Comparison of ENCODE assay signal across 24 cellular contexts in genomic region chr1:198184516-198184915, GRCh38. TPM values are rescaled to one million over a fixed set of nuclear protein-coding genes. Genes with fewer than 3 reads are reported as not detected.
A peak's percentile ranks its signal among the peaks of the same experiment; 100 is the strongest.
DNase-seq lines count a peak whose midpoint lies in the region; ATAC-seq, FAIRE-seq and TF ChIP-seq lines count a peak whose summit lies in the region.
"Had no signal": no experiment of that assay in that cellular context is flagged by ENCODE, and none has a peak within 500 bp of the region (broad histone marks: within the 10 kb centered on the region; RNA-seq: fewer than 3 reads in every experiment).

No MANE protein-coding gene starts in this region.

- H3F3A ChIP-seq in GM23338 (replicated peaks; ENCODE audit: low read depth): no peaks in the 10 kb centered on the region

- BruUV-seq in HepG2 (replicated peaks; lab: Mats Ljungman, UMichigan) (no TSS peak), K562 (replicated peaks; lab: Mats Ljungman, UMichigan) (no TSS peak)

- no peaks in the 10 kb centered on the region for H3K9me2 ChIP-seq in GM23338 (ENCODE audit: insufficient read depth)

- no peak for ATAC-seq in HepG2
- no peak for ATAC-seq in right lobe of liver
- no peak for ATAC-seq in T-helper 17 cell
- ATAC-seq in K562: no peak
- ATAC-seq in GM23338: no peak
- no peak for ATAC-seq in GM19035 (IDR thresholded peaks at IDR 0.05; ENCODE audit: unreplicated experiment)
- ATAC-seq: A549, GM12878 had no signal

- no peak overlapping the region for H2AFZ ChIP-seq in HepG2 (ENCODE audit: low read length)
- H2AFZ ChIP-seq in K562 (ENCODE audit: low read depth, low read length): no peak overlapping the region
- H2AFZ ChIP-seq in GM23338: no peak overlapping the region

- H3K4me1 Mint-ChIP-seq in T-helper 17 cell (peaks cover 40% of the 10 kb centered on the region), GM23338 (peaks cover 11% of the 10 kb centered on the region; the same call in 2 of the 3 replicates)

- H3K9ac ChIP-seq in HepG2 (ENCODE audit: insufficient read depth, low read depth, low read length) (no peak overlapping the region), K562 (ENCODE audit: insufficient read depth in 1 of 2, low read depth in 2 of 2, low read length in 2 of 2) (no peak overlapping the region)
- H3K9ac ChIP-seq: BLaER1 treated with 17β-estradiol and CSF1 and Interleukin-3, amounts not matched to agents 10 nM and 100 nM had no signal

- no peak for DNase-seq in HepG2 (ENCODE audit: low spot score)
- DNase-seq in right lobe of liver: no peak
- DNase-seq in T-helper 17 cell: no peak
- no peak for DNase-seq in K562 (ENCODE audit: extremely low read depth in 1 of 4, low spot score in 3 of 4)
- DNase-seq in GM23338 (ENCODE audit: low spot score): no peak
- no peak for DNase-seq in ecto neural progenitor cell (ENCODE audit: low spot score)
- DNase-seq: 8988T; ACHN; AML-193; BE2C; Caco-2; CD4-positive, alpha-beta memory T cell; DMS153; DMS79; EL; GDM1; GOT3 had no signal

- TF ChIP-seq POLR2A in HepG2 (IDR thresholded peaks at IDR 0.05; ENCODE audit: insufficient read depth in 1 of 2, low read depth in 2 of 2, low read length in 2 of 2): no peak
- no peak for TF ChIP-seq POLR2A in right lobe of liver (IDR thresholded peaks at IDR 0.05)
- TF ChIP-seq POLR2A in K562 (conservative IDR thresholded peaks at IDR 0.05): no peak

- H3K27ac Mint-ChIP-seq in T-helper 17 cell (peak overlapping the region; percentile 86), GM23338 (no peak overlapping the region)
- H3K27ac Mint-ChIP-seq: CD14-positive monocyte had no signal

- H3K4me1 ChIP-seq in HepG2 (ENCODE audit: insufficient read depth, low read length): no peaks in the 10 kb centered on the region
- H3K4me1 ChIP-seq in right lobe of liver: peaks cover 0 to 15% (median 6%) of the 10 kb centered on the region in 4 donors
- peaks cover 0 to 23% of the 10 kb centered on the region in 2 experiments; a peak in 3 of 5 replicates for H3K4me1 ChIP-seq in K562 (replicated peaks in 1 of 2; ENCODE audit: control insufficient read depth in 2 of 2, insufficient read depth in 2 of 2, low read length in 2 of 2)
- peaks cover 6% of the 10 kb centered on the region for H3K4me1 ChIP-seq in GM23338 (ENCODE audit: insufficient read depth)
- H3K4me1 ChIP-seq: A549, BE2C had no signal

- CTCF ChIA-PET in HepG2 (lab: Yijun Ruan, JAX; ENCODE audit: low intra/inter-chr PET ratio, low total read pairs): no interaction called here
- CTCF ChIA-PET in K562 (lab: Yijun Ruan, JAX; ENCODE audit: low intra/inter-chr PET ratio): no interaction called here

- no peak for TF ChIP-seq EP300 in HepG2 (IDR thresholded peaks at IDR 0.05; ENCODE audit: low read depth in 2 of 2, low read length in 2 of 2)
- TF ChIP-seq EP300 in HepG2 (CRISPR knock-in tag; IDR thresholded peaks at IDR 0.05; ENCODE audit: borderline replicate concordance): no peak
- TF ChIP-seq EP300 in K562 (IDR thresholded peaks at IDR 0.05; ENCODE audit: low read length): no peak

- H3K36me3 ChIP-seq in HepG2 (replicated peaks in 1 of 2; ENCODE audit: control insufficient read depth in 1 of 2, insufficient read depth in 2 of 2, low read length in 2 of 2) (no peaks in the 10 kb centered on the region), right lobe of liver (no peaks in the 10 kb centered on the region), K562 (ENCODE audit: control insufficient read depth, insufficient read depth, low read length) (no peaks in the 10 kb centered on the region), GM23338 (ENCODE audit: insufficient read depth) (no peaks in the 10 kb centered on the region)
- H3K36me3 ChIP-seq: BE2C, HAP-1 had no signal

- H3K27me3 ChIP-seq in HepG2 (ENCODE audit: control insufficient read depth in 1 of 2, insufficient read depth in 2 of 2, low read length in 2 of 2) (no peaks in the 10 kb centered on the region), right lobe of liver (no peaks in the 10 kb centered on the region), K562 (ENCODE audit: control insufficient read depth in 2 of 2, insufficient read depth in 2 of 2, low read length in 2 of 2) (no peaks in the 10 kb centered on the region), GM23338 (ENCODE audit: insufficient read depth) (no peaks in the 10 kb centered on the region)
- H3K27me3 ChIP-seq: BE2C; BLaER1 treated with 17β-estradiol and CSF1 and Interleukin-3, amounts not matched to agents 10 nM and 100 nM had no signal

- H3K4me2 ChIP-seq in HepG2 (ENCODE audit: low read depth, low read length) (no peak overlapping the region), K562 (ENCODE audit: insufficient read depth, low read length) (no peak overlapping the region), GM23338 (no peak overlapping the region)
- H3K4me2 ChIP-seq: A549; BLaER1 treated with 17β-estradiol and CSF1 and Interleukin-3, amounts not matched to agents 10 nM and 100 nM had no signal

- H3K9me3 ChIP-seq in HepG2 (ENCODE audit: low read length) (no peaks in the 10 kb centered on the region), right lobe of liver (no peaks in the 10 kb centered on the region), T-helper 17 cell (ENCODE audit: control insufficient read depth, low read length, poor library complexity, severe bottlenecking) (no peaks in the 10 kb centered on the region), K562 (replicated peaks; ENCODE audit: control insufficient read depth, insufficient read depth, low read depth, low read length) (no peaks in the 10 kb centered on the region)
- H3K9me3 ChIP-seq: A549; BE2C; BLaER1 treated with 17β-estradiol and CSF1 and Interleukin-3, amounts not matched to agents 10 nM and 100 nM; Caco-2; HAP-1 had no signal

- in situ Hi-C loops in HepG2 (cut with HindIII; ENCODE audit: extremely low pct_ligation_motif_present, low pct_unique_long_range_greater_than_20kb) (no loop called here), K562 (cut with MboI) (no loop called here)

- no peak overlapping the region for H3K4me3 ChIP-seq in HepG2 (replicated peaks in 1 of 3; ENCODE audit: insufficient read depth in 1 of 3, low read depth in 2 of 3, low read length in 3 of 3)
- no peak overlapping the region for H3K4me3 ChIP-seq in right lobe of liver
- no peak overlapping the region for H3K4me3 ChIP-seq in K562
- no peak overlapping the region for H3K4me3 ChIP-seq in GM23338
- H3K4me3 ChIP-seq: A549; BLaER1 treated with 17β-estradiol and CSF1 and Interleukin-3, amounts not matched to agents 10 nM and 100 nM; GM12878; HAP-1 had no signal

- no peaks in the 10 kb centered on the region for H3K9me3 Mint-ChIP-seq in GM23338
- H3K9me3 Mint-ChIP-seq: CD14-positive monocyte; CD4-positive, alpha-beta memory T cell had no signal

- TF ChIP-seq RAD21 in HepG2 (CRISPR knock-in tag; IDR thresholded peaks at IDR 0.05) (no peak), K562 (CRISPR knock-in tag; conservative IDR thresholded peaks at IDR 0.05 in 1 of 2, IDR thresholded peaks at IDR 0.05 in 1 of 2) (no peak)

- WGBS in HepG2 (ENCODE audit: low lambda C conversion rate): 95% methylated on average over 4 of the region's 4 CpGs
- WGBS in right lobe of liver (ENCODE audit: insufficient coverage, low coverage, low lambda C conversion rate, missing lambda C conversion rate): 95% methylated on average over 4 of the region's 4 CpGs
- WGBS in K562 (ENCODE audit: insufficient coverage, low coverage, missing lambda C conversion rate): 91% methylated on average over 4 of the region's 4 CpGs

- intact Hi-C loops in HepG2 (cut with micrococcal nuclease; ENCODE audit: unreplicated experiment): no loop called here
- intact Hi-C loops in right lobe of liver (cut with DNase I): no loop called here
- intact Hi-C loops in K562 (cut with micrococcal nuclease): no loop called here

- H3K36me3 Mint-ChIP-seq in T-helper 17 cell (ENCODE audit: low read depth): no peaks in the 10 kb centered on the region
- no peaks in the 10 kb centered on the region for H3K36me3 Mint-ChIP-seq in GM23338 (ENCODE audit: low read depth)
- H3K36me3 Mint-ChIP-seq: CD14-positive monocyte; CD4-positive, alpha-beta memory T cell had no signal

- H3K79me2 ChIP-seq in HepG2 (ENCODE audit: insufficient read depth, low read length) (peaks cover 29% of the 10 kb centered on the region), K562 (ENCODE audit: control insufficient read depth, insufficient read depth, low read length) (peaks cover 91% of the 10 kb centered on the region), GM23338 (replicated peaks; ENCODE audit: insufficient read depth) (peaks cover 94% of the 10 kb centered on the region)

- FAIRE-seq in HepG2 (lab: Jason Lieb, UNC): no peak
- no peak for FAIRE-seq in K562 (lab: Jason Lieb, UNC)
- FAIRE-seq: A549, GM12878, H54 had no signal

- H3K4me3 Mint-ChIP-seq in T-helper 17 cell (no peak overlapping the region), GM23338 (no peak overlapping the region)
- H3K4me3 Mint-ChIP-seq: CD14-positive monocyte; CD4-positive, alpha-beta memory T cell had no signal

- H3K27me3 Mint-ChIP-seq in T-helper 17 cell (no peaks in the 10 kb centered on the region), GM23338 (ENCODE audit: insufficient read depth, low read depth, poor library complexity) (no peaks in the 10 kb centered on the region)
- H3K27me3 Mint-ChIP-seq: CD4-positive, alpha-beta memory T cell had no signal

- no peak overlapping the region for H3K27ac ChIP-seq in HepG2 (ENCODE audit: extremely low read length, insufficient read depth, low read length)
- H3K27ac ChIP-seq in right lobe of liver: no peak overlapping the region
- no peak overlapping the region for H3K27ac ChIP-seq in K562 (ENCODE audit: extremely low read depth, low read depth, low read length)
- no peak overlapping the region for H3K27ac ChIP-seq in GM23338 (ENCODE audit: low read depth)
- H3K27ac ChIP-seq: A549; BLaER1 treated with 17β-estradiol and CSF1 and Interleukin-3, amounts not matched to agents 10 nM and 100 nM had no signal

- TF ChIP-seq CTCF in HepG2 (CRISPR knock-in tag; IDR thresholded peaks at IDR 0.05) (no peak), right lobe of liver (IDR thresholded peaks at IDR 0.05) (no peak), K562 (IDR thresholded peaks at IDR 0.05 in 2 of 3, conservative IDR thresholded peaks at IDR 0.05 in 1 of 3; ENCODE audit: insufficient read depth in 2 of 3, low read depth in 1 of 3, low read length in 3 of 3) (no peak), GM23338 (conservative IDR thresholded peaks at IDR 0.05; ENCODE audit: low read depth in 2 of 2) (no peak)

- no peaks in the 10 kb centered on the region for H4K20me1 ChIP-seq in HepG2 (ENCODE audit: insufficient read depth, low read length)
- H4K20me1 ChIP-seq in K562 (replicated peaks; ENCODE audit: control insufficient read depth, insufficient read depth, low read length): peaks cover 13% of the 10 kb centered on the region; the same call in 1 of the 2 replicates
- no peaks in the 10 kb centered on the region for H4K20me1 ChIP-seq in GM23338 (replicated peaks; ENCODE audit: insufficient read depth)

- peaks cover 5% of the 10 kb centered on the region for H3K9me1 ChIP-seq in K562 (ENCODE audit: control insufficient read depth, insufficient read depth, low read length)

- POLR2A ChIA-PET in HepG2 (lab: Yijun Ruan, JAX): no interaction called here
- POLR2A ChIA-PET in K562 (lab: Yijun Ruan, JAX): interaction anchor here (1.1 to 1.6 kb wide), 3 partner anchors 9 to 20 kb away, joined by 3 to 5 read pairs (median 3); no protein-coding TSS in a partner anchor

RNA-seq across cellular contexts. Expression of gene NEK7, which starts 27.7 kb away (rescaled TPM):
- 19.2 and 25.5 TPM in 2 replicates for total RNA-seq in HepG2 (2016; rRNA removed; fragmentation: Illumina TruSeq; extraction: Trizol)
- 11.2 and 13.0 TPM in 2 replicates for total RNA-seq in HepG2 (2016; cell fraction: cytosol; rRNA removed; fragmentation: Illumina TruSeq; extraction: Trizol; ENCODE audit: low read depth)
- total RNA-seq in HepG2 (2016; cell fraction: insoluble cytoplasmic fraction; rRNA removed; fragmentation: Illumina TruSeq; extraction: Trizol): 18.2 and 27.3 TPM in 2 replicates
- total RNA-seq in HepG2 (2016; cell fraction: membrane; rRNA removed; fragmentation: Illumina TruSeq; extraction: Trizol): 19.4 and 21.0 TPM in 2 replicates
- 13.3 and 16.2 TPM in 2 replicates for total RNA-seq in HepG2 (2016; cell fraction: nucleus; rRNA removed; fragmentation: Illumina TruSeq; extraction: Trizol)
- polyA plus RNA-seq in HepG2 (2011; rRNA removed): 13.7 and 18.1 TPM in 2 replicates
- polyA plus RNA-seq in HepG2 (2011; cell fraction: cytosol; rRNA removed): 8.3 and 12.7 TPM in 2 replicates
- 8.7 and 9.7 TPM in 2 replicates for polyA plus RNA-seq in HepG2 (2011; cell fraction: nucleus; rRNA removed)
- 8.9 and 11.2 TPM in 2 replicates for polyA plus RNA-seq in HepG2 (2012)
- polyA plus RNA-seq in HepG2 (2016; cell fraction: cytosol; fragmentation: Illumina TruSeq; extraction: Trizol; ENCODE audit: low read depth): 1.4 TPM in 2 replicates
- 15.9 and 16.7 TPM in 2 replicates for polyA plus RNA-seq in HepG2 (2016; cell fraction: insoluble cytoplasmic fraction; fragmentation: Illumina TruSeq; extraction: Trizol; ENCODE audit: low read depth)
- polyA plus RNA-seq in HepG2 (2016; cell fraction: membrane; fragmentation: Illumina TruSeq; extraction: Trizol; ENCODE audit: low read depth): 6.0 and 6.2 TPM in 2 replicates
- polyA plus RNA-seq in HepG2 (2016; cell fraction: nucleus; fragmentation: Illumina TruSeq; extraction: Trizol; ENCODE audit: insufficient read depth, low read depth): 12.0 and 12.2 TPM in 2 replicates
- polyA minus RNA-seq in HepG2 (2011; rRNA and poly(A)+ RNA removed; ENCODE audit: low replicate concordance): 7.4 and 49.1 TPM in 2 replicates
- polyA minus RNA-seq in HepG2 (2011; cell fraction: cytosol; rRNA and poly(A)+ RNA removed): 13.1 and 26.9 TPM in 2 replicates
- 28.5 and 38.8 TPM in 2 replicates for polyA minus RNA-seq in HepG2 (2011; cell fraction: nucleus; rRNA and poly(A)+ RNA removed)
- total RNA-seq in right lobe of liver: 10 to 100 TPM; 20.6 to 32.3 (median 21.5) TPM
- total RNA-seq in T-helper 17 cell: 10 to 100 TPM; 42.1 to 50.4 TPM
- 10.7 and 36.6 TPM in 2 replicates for total RNA-seq in K562 (2011; cell fraction: chromatin; rRNA removed; ENCODE audit: low replicate concordance)
- total RNA-seq in K562 (2011; cell fraction: nucleolus; rRNA removed): 5.7 and 6.2 TPM in 2 replicates
- 10.0 and 16.6 TPM in 2 replicates for total RNA-seq in K562 (2011; cell fraction: nucleoplasm; rRNA removed)
- total RNA-seq in K562 (2014; rRNA removed): 25.5 and 30.9 TPM in 2 replicates
- 33.5 and 36.4 TPM in 2 replicates for total RNA-seq in K562 (2014; rRNA removed; fragmentation: Illumina TruSeq; extraction: Trizol)
- 23.7 and 27.7 TPM in 2 replicates for total RNA-seq in K562 (2015; rRNA removed; fragmentation: Illumina TruSeq; extraction: Trizol)
- total RNA-seq in K562 (2021): 30.3 and 33.2 TPM in 2 replicates
- 37.1 and 37.3 TPM in 2 replicates for polyA plus RNA-seq in K562 (2011; rRNA removed)
- 9.9 and 20.0 TPM in 2 replicates for polyA plus RNA-seq in K562 (2011; cell fraction: cytosol; rRNA removed)
- 20.6 and 37.5 TPM in 2 replicates for polyA plus RNA-seq in K562 (2011; cell fraction: nucleus; rRNA removed)
- polyA plus RNA-seq in K562 (2012): 16.0 and 19.7 TPM in 2 replicates
- 22.0 and 23.5 TPM in 2 replicates for polyA plus RNA-seq in K562 (2014; fragmentation: Illumina TruSeq; extraction: Trizol)
- 1 to 10 TPM; 8.5 to 10.0 TPM for polyA plus RNA-seq in K562 (2014; fragmentation: Nextera tagmentation; extraction: Ambion mirVana)
- polyA plus RNA-seq in K562 (2014; rRNA removed): 16.0 and 20.4 TPM in 2 replicates
- polyA minus RNA-seq in K562 (2011; rRNA and poly(A)+ RNA removed): 64.1 and 75.5 TPM in 2 replicates
- 21.6 and 23.2 TPM in 2 replicates for polyA minus RNA-seq in K562 (2011; cell fraction: cytosol; rRNA and poly(A)+ RNA removed)
- 21.5 and 38.9 TPM in 2 replicates for polyA minus RNA-seq in K562 (2011; cell fraction: nucleus; rRNA and poly(A)+ RNA removed)
- 15.3 and 18.6 TPM in 2 replicates for total RNA-seq in GM23338 (2014; rRNA removed; shearing (Covaris generic))
- 3.2 and 4.8 TPM in 2 replicates for polyA plus RNA-seq in GM23338 (2016; fragmentation: Nextera tagmentation; extraction: Ambion mirVana)

Comparison
In these comparisons a context has a peak if more than half of its experiments do, and no peak if none do; other contexts are left out.
1. Of the 241 proteins assayed by ChIP-seq in both HepG2 and K562: peak only in HepG2: none; only in K562: none; in both: ZNF121; in neither: 239; mixed calls (peak in some experiments, not most) for 1.